ENCODE assay signal across 8 cellular contexts in genomic region chr11:3855808-3856491, GRCh38. TPM values are rescaled to one million over a fixed set of nuclear protein-coding genes. Genes with fewer than 3 reads are reported as not detected.
DNase-seq lines count a peak whose midpoint lies in the region; ATAC-seq and TF ChIP-seq lines count a peak whose summit lies in the region.

No MANE protein-coding gene starts in this region.

- H3K27me3 Mint-ChIP-seq in GM23338 (ENCODE audit: insufficient read depth, low read depth, poor library complexity) (peaks cover 16% of the 10 kb centered on the region), naive B cell (no peaks in the 10 kb centered on the region)

- H3K9me2 ChIP-seq in GM23338 (ENCODE audit: insufficient read depth) (no peaks in the 10 kb centered on the region), Loucy (replicated peaks; ENCODE audit: low read depth, low read length) (no peaks in the 10 kb centered on the region)

- H3F3A ChIP-seq in GM23338 (replicated peaks; ENCODE audit: low read depth) (peaks cover 5% of the 10 kb centered on the region; the same call in 1 of the 2 replicates), Loucy (ENCODE audit: low read depth) (peaks cover 16% of the 10 kb centered on the region; the same call in 1 of the 2 replicates)

- H3K27me3 ChIP-seq in GM06990 (replicated peaks; ENCODE audit: control insufficient read depth, insufficient read depth, low read length) (no peaks in the 10 kb centered on the region), GM23338 (ENCODE audit: insufficient read depth) (peaks cover 19% of the 10 kb centered on the region), Loucy (ENCODE audit: insufficient read depth, low read length, poor library complexity, severe bottlenecking) (no peaks in the 10 kb centered on the region), esophagus muscularis mucosa (no peaks in the 10 kb centered on the region), vagina (no peaks in the 10 kb centered on the region)

- no peak for TF ChIP-seq EP300 in esophagus muscularis mucosa (IDR thresholded peaks at IDR 0.05)

- no peak overlapping the region for H3K27ac Mint-ChIP-seq in GM23338
- H3K27ac Mint-ChIP-seq in naive B cell = peak overlapping the region; percentile 91 to 99 (median 98)

- TF ChIP-seq POLR2A in esophagus muscularis mucosa (IDR thresholded peaks at IDR 0.05; ENCODE audit: low read depth) (peak; percentile 3), vagina (IDR thresholded peaks at IDR 0.05) (no peak)

- H3K4me2 ChIP-seq in GM23338 (peak overlapping the region; percentile 96), Loucy (ENCODE audit: low read depth, low read length, poor library complexity, severe bottlenecking) (peak overlapping the region; percentile 92)

- H3K36me3 Mint-ChIP-seq in GM23338 (ENCODE audit: low read depth) = no peaks in the 10 kb centered on the region; the same call in 2 of the 3 replicates
- peaks cover 0 to 4% of the 10 kb centered on the region in 2 donors for H3K36me3 Mint-ChIP-seq in naive B cell

- H3K9me3 ChIP-seq in Loucy (ENCODE audit: insufficient read depth, low read depth, low read length) = no peaks in the 10 kb centered on the region
- H3K9me3 ChIP-seq in esophagus muscularis mucosa = no peaks in the 10 kb centered on the region
- H3K9me3 ChIP-seq in vagina = no peaks in the 10 kb centered on the region

- peaks cover 6% of the 10 kb centered on the region; the same call in 1 of the 2 replicates for H4K20me1 ChIP-seq in GM23338 (replicated peaks; ENCODE audit: insufficient read depth)
- peaks cover 30% of the 10 kb centered on the region for H4K20me1 ChIP-seq in Loucy (ENCODE audit: insufficient read depth, low read length, poor library complexity, severe bottlenecking)

- ATAC-seq in GM23338 (peak; percentile 20), naive B cell (ENCODE audit: low read depth in 2 of 2) (peak; percentile 5 to 8)

- peak overlapping the region; percentile 80 for H3K9ac ChIP-seq in Loucy (ENCODE audit: low read depth, low read length, poor library complexity, severe bottlenecking)

- WGBS in esophagus muscularis mucosa = 3% methylated on average over 19 of the region's 40 CpGs

- H3K9me3 Mint-ChIP-seq in GM23338 = no peaks in the 10 kb centered on the region
- no peaks in the 10 kb centered on the region for H3K9me3 Mint-ChIP-seq in naive B cell

- H3K27ac ChIP-seq in GM23338 (ENCODE audit: low read depth) = no peak overlapping the region
- peak overlapping the region; percentile 98 to 99 (median 98) for H3K27ac ChIP-seq in esophagus muscularis mucosa (replicated peaks in 1 of 4)
- H3K27ac ChIP-seq in vagina = peak overlapping the region; percentile 99

- H3K4me3 ChIP-seq in GM06990 (replicated peaks; ENCODE audit: low read depth, low read length) (peak overlapping the region; percentile 79), GM23338 (peak overlapping the region; percentile 93), Loucy (ENCODE audit: low read length, poor library complexity, severe bottlenecking) (peak overlapping the region; percentile 87), esophagus muscularis mucosa (peak overlapping the region; percentile 83 to 99 (median 98)), vagina (peak overlapping the region; percentile 98 to 99)

- intact Hi-C loops in esophagus muscularis mucosa (cut with DNase I) (loop anchor here (1.0 to 10.0 kb wide), 3 partner anchors 89 to 216 kb away; no protein-coding TSS in a partner anchor), vagina (cut with DNase I) (loop anchor here (10.0 kb wide), 1 partner anchor 89 kb away; no protein-coding TSS in a partner anchor)

- H3K4me3 Mint-ChIP-seq in GM23338 = peak overlapping the region; percentile 89
- peak overlapping the region; percentile 87 to 99 (median 96) for H3K4me3 Mint-ChIP-seq in naive B cell

- H3K79me2 ChIP-seq in GM23338 (replicated peaks; ENCODE audit: insufficient read depth) = 0 out of 2 replicates have a peak, but pooled peaks cover 4% of the 10 kb centered on the region
- peaks cover 54% of the 10 kb centered on the region for H3K79me2 ChIP-seq in Loucy (ENCODE audit: insufficient read depth, low read length)

- TF ChIP-seq CTCF in GM06990 (IDR thresholded peaks at IDR 0.05; ENCODE audit: insufficient read depth, low read length, poor library complexity, severe bottlenecking) (no peak), GM23338 (conservative IDR thresholded peaks at IDR 0.05; ENCODE audit: low read depth in 2 of 2) (no peak), Loucy (conservative IDR thresholded peaks at IDR 0.05; ENCODE audit: low read length) (no peak), esophagus muscularis mucosa (IDR thresholded peaks at IDR 0.05) (no peak), vagina (IDR thresholded peaks at IDR 0.05) (no peak)

- H2AFZ ChIP-seq in GM23338 (peak overlapping the region; percentile 94), Loucy (ENCODE audit: low read length) (no peak overlapping the region)

- DNase-seq in GM06990 (ENCODE audit: extremely low read depth, insufficient read length) = peak; percentile 64
- peak; percentile 58 for DNase-seq in GM23338 (ENCODE audit: low spot score)
- DNase-seq in activated CD8-positive, alpha-beta memory T cell treated with anti-CD3 and anti-CD28 coated beads, Interleukin-2, amount 50 U/mL, for 4 hours = peak; percentile 39
- no peak for DNase-seq in esophagus muscularis mucosa (ENCODE audit: extremely low spot score)
- DNase-seq in naive B cell = peak; percentile 65
- no peak for DNase-seq in vagina (ENCODE audit: extremely low spot score in 2 of 2)
- DNase-seq in OCI-M2 (lab: John Stamatoyannopoulos, UW; ENCODE audit: unreplicated experiment) = no peak

- H3K4me1 Mint-ChIP-seq in GM23338 = peaks cover 45% of the 10 kb centered on the region
- peaks cover 57 to 70% (median 66%) of the 10 kb centered on the region in 3 donors for H3K4me1 Mint-ChIP-seq in naive B cell

- H3K4me1 ChIP-seq in GM23338 (ENCODE audit: insufficient read depth) (peaks cover 34% of the 10 kb centered on the region), Loucy (ENCODE audit: insufficient read depth, low read length, poor library complexity, severe bottlenecking) (peaks cover 65% of the 10 kb centered on the region), esophagus muscularis mucosa (peaks cover 44 to 59% (median 57%) of the 10 kb centered on the region in 4 donors), vagina (peaks cover 65% of the 10 kb centered on the region)

- H3K36me3 ChIP-seq in GM06990 (ENCODE audit: control insufficient read depth, insufficient read depth, low read length) (no peaks in the 10 kb centered on the region), GM23338 (ENCODE audit: insufficient read depth) (no peaks in the 10 kb centered on the region), Loucy (ENCODE audit: insufficient read depth, low read length) (no peaks in the 10 kb centered on the region), esophagus muscularis mucosa (no peaks in the 10 kb centered on the region), vagina (no peaks in the 10 kb centered on the region)

TF ChIP-seq in GM23338, 12 proteins besides CTCF, POLR2A, EP300 and RAD21 (continues in another document):
- TF ChIP-seq ETS1 (IDR thresholded peaks at IDR 0.05) (no peak), EZH2 (IDR thresholded peaks at IDR 0.05; ENCODE audit: low read depth, unreplicated experiment) (no peak), JUNB (IDR thresholded peaks at IDR 0.05; ENCODE audit: unreplicated experiment) (no peak), ZNF114 (CRISPR knock-in tag; IDR thresholded peaks at IDR 0.05) (no peak), ZNF331 (CRISPR knock-in tag; IDR thresholded peaks at IDR 0.05; ENCODE audit: low read depth) (no peak), POLR2AphosphoS5 (IDR thresholded peaks at IDR 0.05; ENCODE audit: low read depth) (no peak)

RNA-seq across cellular contexts. Expression of gene STIM1, which starts 0.5 kb away (rescaled TPM):
- 9.3 and 14.0 TPM in 2 replicates for total RNA-seq in GM23338 (2014; rRNA removed; shearing (Covaris generic))
- 3.5 and 3.9 TPM in 2 replicates for polyA plus RNA-seq in GM23338 (2016; fragmentation: Nextera tagmentation; extraction: Ambion mirVana)
- 100 to 1,000 TPM in 2 of 4 donors, 10 to 100 TPM in 2; 65.2 to 150 (median 92.6) TPM for total RNA-seq in esophagus muscularis mucosa
- 10 to 100 TPM; 29.1 to 51.9 (median 35.0) TPM for polyA plus RNA-seq in naive B cell (ENCODE audit: low read depth in 6 of 6)
- 68.8 TPM for total RNA-seq in vagina

RNA-seq across cellular contexts. Expression of gene RHOG, which starts 15.2 kb away (rescaled TPM):
- 38.6 and 39.5 TPM in 2 replicates for total RNA-seq in GM23338 (2014; rRNA removed; shearing (Covaris generic))
- polyA plus RNA-seq in GM23338 (2016; fragmentation: Nextera tagmentation; extraction: Ambion mirVana) (23.2 and 26.3 TPM in 2 replicates), naive B cell (ENCODE audit: low read depth in 6 of 6) (100 to 1,000 TPM in 5 of 6 donors, 10 to 100 TPM in 1; 88.9 to 144 (median 117) TPM)
- total RNA-seq in esophagus muscularis mucosa (10 to 100 TPM; 53.6 to 75.5 (median 59.4) TPM), vagina (107 TPM)

RNA-seq across cellular contexts. Expression of gene PGAP2, which starts 47.6 kb away (rescaled TPM):
- total RNA-seq in GM23338 (2014; rRNA removed; shearing (Covaris generic)) = 43.2 TPM in 2 replicates
- 37.8 and 39.3 TPM in 2 replicates for polyA plus RNA-seq in GM23338 (2016; fragmentation: Nextera tagmentation; extraction: Ambion mirVana)
- total RNA-seq in esophagus muscularis mucosa = 1 to 10 TPM; 5.1 to 7.4 (median 7.0) TPM
- 10 to 100 TPM; 16.6 to 29.1 (median 19.3) TPM for polyA plus RNA-seq in naive B cell (ENCODE audit: low read depth in 6 of 6)
- 19.6 TPM for total RNA-seq in vagina

RNA-seq across cellular contexts. Expression of gene NUP98, which starts 58.6 kb away (rescaled TPM):
- total RNA-seq in GM23338 (2014; rRNA removed; shearing (Covaris generic)) = 170 and 174 TPM in 2 replicates
- polyA plus RNA-seq in GM23338 (2016; fragmentation: Nextera tagmentation; extraction: Ambion mirVana) (20.7 and 23.9 TPM in 2 replicates), naive B cell (ENCODE audit: low read depth in 6 of 6) (10 to 100 TPM; 29.4 to 57.0 (median 38.7) TPM)
- total RNA-seq in esophagus muscularis mucosa (100 to 1,000 TPM in 1 of 4 donors, 10 to 100 TPM in 3; 67.7 to 117 (median 89.8) TPM), vagina (110 TPM)

Comparison
In these comparisons a context has a peak if more than half of its experiments do, and no peak if none do; other contexts are left out.
1. DNase-seq: peak in GM06990 (single experiment), GM23338 (single experiment), activated CD8-positive, alpha-beta memory T cell treated with anti-CD3 and anti-CD28 coated beads, Interleukin-2, amount 50 U/mL, for 4 hours (single experiment) and naive B cell (single experiment); none in esophagus muscularis mucosa (single experiment), vagina (0 of 2) and OCI-M2 (single experiment).
2. Peak in every context shown above with its lines, with median percentiles within 50 percentile points of each other: H3K4me3 ChIP-seq.